ENCODE assay signal across 14 cellular contexts in genomic region chr12:15662303-15662980, GRCh38.
DNase-seq lines count a peak whose midpoint lies in the region; ATAC-seq and TF ChIP-seq lines count a peak whose summit lies in the region.
"Had no signal": no experiment of that assay in that cellular context is flagged by ENCODE, and none has a peak within 500 bp of the region (broad histone marks: within the 10 kb centered on the region; RNA-seq: fewer than 3 reads in every experiment).

No MANE protein-coding gene starts in this region.

- H4K20me1 ChIP-seq in mammary epithelial cell (ENCODE audit: insufficient read depth, low read length): no peaks in the 10 kb centered on the region
- H4K20me1 ChIP-seq: BLaER1 had no signal

- H3K4me3 ChIP-seq in mammary epithelial cell (replicated peaks in 1 of 3; ENCODE audit: insufficient read depth in 1 of 3, low read depth in 2 of 3, low read length in 3 of 3) (peak overlapping the region in 1 of 3 experiments; percentile 24), tibial nerve (no peak overlapping the region)
- H3K4me3 ChIP-seq: adrenal gland, BLaER1, transverse colon had no signal

- CTCF ChIA-PET in mammary epithelial cell (lab: Charles Lee; ENCODE audit: low non-redundant PET): interaction anchor here (1.0 kb wide), 1 partner anchor 111 kb away, joined by 14 read pairs; no protein-coding TSS in a partner anchor

- 25% methylated on average over 3 of the region's 3 CpGs for WGBS in mammary epithelial cell (ENCODE audit: low coverage, missing lambda C conversion rate)
- WGBS in tibial nerve, 2 donors: 89 to 92% methylated on average over 3 of the region's 3 CpGs

- H3K9me3 Mint-ChIP-seq in immature natural killer cell: no peaks in the 10 kb centered on the region
- H3K9me3 Mint-ChIP-seq: nephron progenitor cell had no signal

- intact Hi-C loops in mammary epithelial cell (cut with micrococcal nuclease): loop anchor here (5.0 kb wide), 1 partner anchor 125 kb away; the partner anchor contains the start of gene EPS8
- intact Hi-C loops in posterior vena cava (cut with DNase I): no loop called here

- no peak for TF ChIP-seq POLR2A in tibial nerve (IDR thresholded peaks at IDR 0.05)

- dilution Hi-C loops in mammary epithelial cell (cut with HindIII; ENCODE audit: low sequenced_read_pairs): no loop called here

- in situ Hi-C loops in ACHN (cut with HindIII; ENCODE audit: low pct_ligation_motif_present, low pct_unique_long_range_greater_than_20kb, low sequenced_read_pairs): no loop called here
- in situ Hi-C loops in mammary epithelial cell (cut with MboI; ENCODE audit: low sequenced_read_pairs in 2 of 2): no loop called here

- H3K36me3 Mint-ChIP-seq in immature natural killer cell: no peaks in the 10 kb centered on the region

- H3K27me3 ChIP-seq in mammary epithelial cell (ENCODE audit: insufficient read depth, low read length) (no peaks in the 10 kb centered on the region), tibial nerve (no peaks in the 10 kb centered on the region)
- H3K27me3 ChIP-seq: adrenal gland, BLaER1, transverse colon had no signal

- ATAC-seq in GM21526 (IDR thresholded peaks at IDR 0.05; ENCODE audit: low FRiP score, unreplicated experiment): no peak

- H3K36me3 ChIP-seq in mammary epithelial cell (ENCODE audit: insufficient read depth, low read length): peaks cover 3% of the 10 kb centered on the region
- H3K36me3 ChIP-seq in tibial nerve: peaks cover 0 to 62% (median 0%) of the 10 kb centered on the region in 3 donors
- H3K36me3 ChIP-seq: adrenal gland, BLaER1 had no signal

- H3K27ac Mint-ChIP-seq in immature natural killer cell: no peak overlapping the region
- H3K27ac Mint-ChIP-seq: nephron progenitor cell had no signal

- H2AFZ ChIP-seq in mammary epithelial cell (ENCODE audit: low read depth, low read length): peak overlapping the region; percentile 35

- H3K4me3 Mint-ChIP-seq in immature natural killer cell: no peak overlapping the region
- H3K4me3 Mint-ChIP-seq: nephron progenitor cell had no signal

- H3K27me3 Mint-ChIP-seq in immature natural killer cell (ENCODE audit: low read depth in 3 of 3): peaks cover 0 to 4% (median 2%) of the 10 kb centered on the region in 3 donors

- H3K9me3 ChIP-seq in mammary epithelial cell (replicated peaks; ENCODE audit: insufficient read depth, low read length) (no peaks in the 10 kb centered on the region), tibial nerve (no peaks in the 10 kb centered on the region)
- H3K9me3 ChIP-seq: adrenal gland, BLaER1, transverse colon had no signal

- H3K4me2 ChIP-seq in mammary epithelial cell (ENCODE audit: insufficient read depth, low read depth, low read length): peak overlapping the region; percentile 61
- H3K4me2 ChIP-seq: BLaER1, KMS-11 had no signal

- TSS peak; percentile 31 for BruUV-seq in mammary epithelial cell (replicated peaks; lab: Mats Ljungman, UMichigan)

- peak overlapping the region; percentile 48 for H3K9ac ChIP-seq in mammary epithelial cell (ENCODE audit: insufficient read depth, low read length)
- H3K9ac ChIP-seq: BLaER1, KMS-11 had no signal

- TF ChIP-seq CTCF in mammary epithelial cell (conservative IDR thresholded peaks at IDR 0.05 in 1 of 2, IDR thresholded peaks at IDR 0.05 in 1 of 2; ENCODE audit: extremely low read depth in 1 of 2, insufficient read depth in 1 of 2, low read depth in 1 of 2, low read length in 2 of 2) (no peak), tibial nerve (IDR thresholded peaks at IDR 0.05) (no peak)

- no peaks in the 10 kb centered on the region for H3K4me1 Mint-ChIP-seq in immature natural killer cell
- H3K4me1 Mint-ChIP-seq: nephron progenitor cell had no signal

- no peak for TF ChIP-seq EP300 in tibial nerve (IDR thresholded peaks at IDR 0.05)

- H3K4me1 ChIP-seq in mammary epithelial cell (ENCODE audit: insufficient read depth, low read length): peaks cover 14% of the 10 kb centered on the region
- no peaks in the 10 kb centered on the region for H3K4me1 ChIP-seq in tibial nerve
- H3K4me1 ChIP-seq: adrenal gland, BLaER1 had no signal

- no peaks in the 10 kb centered on the region for H3K79me2 ChIP-seq in mammary epithelial cell (ENCODE audit: insufficient read depth, low read length)

- H3K27ac ChIP-seq in mammary epithelial cell (ENCODE audit: insufficient read depth, low read depth, low read length) (peak overlapping the region; percentile 90), tibial nerve (no peak overlapping the region)
- H3K27ac ChIP-seq: adrenal gland, BLaER1, KMS-11, transverse colon had no signal

- DNase-seq in ACHN (peak; percentile 62), HT-29 (ENCODE audit: low spot score) (peak; percentile 60), mammary epithelial cell (peak; percentile 93), kidney tubule cell (ENCODE audit: low spot score) (peak; percentile 97), posterior vena cava (ENCODE audit: low spot score) (no peak), immature natural killer cell (no peak), tibial nerve (ENCODE audit: low spot score in 2 of 2) (no peak)
- DNase-seq: adrenal gland, NCI-H446 treated with DMSO at 0.1 percent for 48 hours, nephron progenitor cell, transverse colon had no signal

Comparison
In these comparisons a context has a peak if more than half of its experiments do, and no peak if none do; other contexts are left out.
1. DNase-seq: peak in ACHN (single experiment), HT-29 (single experiment), mammary epithelial cell (single experiment) and kidney tubule cell (single experiment); none in posterior vena cava (single experiment), immature natural killer cell (0 of 3) and tibial nerve (0 of 2).